Comparison of ENCODE assay signal across 20 cellular contexts in the genomic region with DNA sequence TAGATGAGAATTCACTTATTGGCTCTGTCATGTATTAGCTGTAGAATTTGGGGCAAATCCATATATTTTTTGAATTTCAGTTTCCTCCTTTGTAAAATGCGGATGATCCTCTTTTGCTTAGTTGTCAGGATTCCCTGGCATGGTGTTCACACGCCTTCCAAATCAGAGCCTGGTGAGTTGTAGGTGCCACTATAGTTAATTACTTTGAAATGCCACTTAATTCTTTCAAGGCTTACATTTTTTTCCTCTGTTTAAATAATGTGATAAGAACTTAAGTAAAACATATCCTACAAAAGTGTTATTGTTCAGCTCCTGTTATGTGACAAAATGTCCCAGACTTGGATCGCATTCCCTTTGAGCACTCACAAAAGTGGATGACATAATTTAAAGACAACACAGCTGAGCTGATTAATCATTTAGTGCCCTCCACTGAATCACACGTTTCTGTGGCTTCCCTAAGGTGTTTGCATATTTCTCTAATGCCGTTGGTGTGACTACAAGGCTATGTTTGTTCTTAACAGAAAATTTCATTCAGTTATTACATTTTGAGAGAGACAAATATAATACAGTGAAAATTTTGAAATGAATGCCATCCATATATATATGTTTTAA.
DNase-seq lines count a peak whose midpoint lies in the region; ATAC-seq, FAIRE-seq and TF ChIP-seq lines count a peak whose summit lies in the region.
"Had no signal": no experiment of that assay in that cellular context is flagged by ENCODE, and none has a peak within 500 bp of the region (broad histone marks: within the 10 kb centered on the region; RNA-seq: fewer than 3 reads in every experiment).

No MANE protein-coding gene starts in this region.

- H3K36me3 ChIP-seq in CD8-positive, alpha-beta memory T cell (ENCODE audit: insufficient read depth, low read length), result no peaks in the 10 kb centered on the region
- H3K36me3 ChIP-seq in ascending aorta, result no peaks in the 10 kb centered on the region

- CTCF ChIA-PET in CD8-positive, alpha-beta memory T cell (lab: Charles Lee), result no interaction called here

- POLR2A ChIA-PET in CD8-positive, alpha-beta memory T cell (lab: Charles Lee), result no interaction called here

- TF ChIP-seq CTCF in foreskin keratinocyte (conservative IDR thresholded peaks at IDR 0.05) (no peak), ascending aorta (IDR thresholded peaks at IDR 0.05) (no peak)

- ATAC-seq in foreskin keratinocyte, result peak; percentile 96
- ATAC-seq: effector memory CD8-positive, alpha-beta T cell; HCT116; HepG2; left colon; Right ventricle myocardium inferior had no signal

- intact Hi-C loops in ascending aorta (cut with DNase I), result no loop called here

- H3K4me3 Mint-ChIP-seq in CD8-positive, alpha-beta memory T cell, result no peak overlapping the region
- H3K4me3 Mint-ChIP-seq: activated CD4-positive, alpha-beta memory T cell treated with anti-CD3 and anti-CD28 coated beads, Interleukin-2, amount 10 ng/mL, durations not matched to agents 7 days and 5 days; effector memory CD8-positive, alpha-beta T cell; nephron had no signal

- FAIRE-seq in urothelium cell line (lab: Jason Lieb, UNC), result no peak
- FAIRE-seq: HepG2 had no signal

- H3K27me3 Mint-ChIP-seq in CD8-positive, alpha-beta memory T cell, result no peaks in the 10 kb centered on the region
- H3K27me3 Mint-ChIP-seq: activated CD4-positive, alpha-beta memory T cell treated with anti-CD3 and anti-CD28 coated beads, Interleukin-2, amount 10 ng/mL, durations not matched to agents 7 days and 5 days; effector memory CD8-positive, alpha-beta T cell had no signal

- H3K27ac Mint-ChIP-seq in CD8-positive, alpha-beta memory T cell, result no peak overlapping the region
- H3K27ac Mint-ChIP-seq: activated CD4-positive, alpha-beta memory T cell treated with anti-CD3 and anti-CD28 coated beads, Interleukin-2, amount 10 ng/mL, durations not matched to agents 7 days and 5 days; activated T-helper 2 cell treated with anti-CD3 and anti-CD28 coated beads, Interferon-gamma antibody, Interleukin-2, Interleukin-4, amounts not matched to agents 10 μg/mL and 5 μg/mL and 100 μg/mL, durations not matched to agents 14 hours and 24 hours and 36 hours; effector memory CD8-positive, alpha-beta T cell; nephron had no signal

- H3K4me1 Mint-ChIP-seq in CD8-positive, alpha-beta memory T cell, result no peaks in the 10 kb centered on the region
- H3K4me1 Mint-ChIP-seq: activated CD4-positive, alpha-beta memory T cell treated with anti-CD3 and anti-CD28 coated beads, Interleukin-2, amount 10 ng/mL, durations not matched to agents 7 days and 5 days had no signal

- no peak overlapping the region for H3K27ac ChIP-seq in foreskin keratinocyte
- H3K27ac ChIP-seq in CD8-positive, alpha-beta memory T cell (ENCODE audit: low read depth, low read length), result no peak overlapping the region
- no peak overlapping the region for H3K27ac ChIP-seq in ascending aorta
- H3K27ac ChIP-seq: 22Rv1 had no signal

- DNase-seq in NCI-H1092 (lab: John Stamatoyannopoulos, UW) (peak; percentile 7), NCI-H1092 treated with DMSO at 0.1 percent for 48 hours (lab: John Stamatoyannopoulos, UW) (no peak), NCI-H526 treated with DMSO at 0.1 percent for 48 hours (lab: John Stamatoyannopoulos, UW) (peak; percentile 41), foreskin keratinocyte (peak; percentile 65 to 73), urothelium cell line (ENCODE audit: low spot score) (peak; percentile 9), ascending aorta (ENCODE audit: low spot score in 2 of 2) (no peak)
- DNase-seq in CD8-positive, alpha-beta memory T cell, result no peak
- no peak for DNase-seq in NK-92 treated with Interleukin-12 subunit alpha and Interleukin-12 subunit beta, amount 100 ng/mL, for 24 hours (lab: John Stamatoyannopoulos, UW)
- DNase-seq: activated CD4-positive, alpha-beta memory T cell treated with anti-CD3 and anti-CD28 coated beads, Interleukin-2, amount 10 ng/mL, durations not matched to agents 7 days and 5 days; aorta; effector memory CD8-positive, alpha-beta T cell; left colon; NCI-H1436; NCI-H524 treated with DMSO at 0.1 percent for 48 hours had no signal

- H3K27me3 ChIP-seq in foreskin keratinocyte, result peaks cover 5% of the 10 kb centered on the region
- no peaks in the 10 kb centered on the region for H3K27me3 ChIP-seq in CD8-positive, alpha-beta memory T cell (ENCODE audit: insufficient read depth, low read length, poor library complexity, severe bottlenecking)
- H3K27me3 ChIP-seq in ascending aorta, result no peaks in the 10 kb centered on the region

- H3K4me3 ChIP-seq in CD8-positive, alpha-beta memory T cell (ENCODE audit: low read length), result no peak overlapping the region
- no peak overlapping the region for H3K4me3 ChIP-seq in ascending aorta

- H3K9me3 Mint-ChIP-seq in CD8-positive, alpha-beta memory T cell, result peaks cover 0 to 32% (median 5%) of the 10 kb centered on the region in 5 donors
- H3K9me3 Mint-ChIP-seq: nephron had no signal

- H3K36me3 Mint-ChIP-seq in CD8-positive, alpha-beta memory T cell, result no peaks in the 10 kb centered on the region

- H3K4me1 ChIP-seq in foreskin keratinocyte (no peaks in the 10 kb centered on the region), ascending aorta (no peaks in the 10 kb centered on the region)
- no peaks in the 10 kb centered on the region for H3K4me1 ChIP-seq in CD8-positive, alpha-beta memory T cell (ENCODE audit: insufficient read depth, low read length)

- H3K9me3 ChIP-seq in CD8-positive, alpha-beta memory T cell (ENCODE audit: low read length), result no peaks in the 10 kb centered on the region
- H3K9me3 ChIP-seq in ascending aorta, result no peaks in the 10 kb centered on the region

Comparison
In these comparisons a context has a peak if more than half of its experiments do, and no peak if none do; other contexts are left out.
1. DNase-seq: peak in NCI-H1092 (single experiment), NCI-H526 treated with DMSO at 0.1 percent for 48 hours (single experiment), foreskin keratinocyte (2 of 2) and urothelium cell line (single experiment); none in NCI-H1092 treated with DMSO at 0.1 percent for 48 hours (single experiment), CD8-positive, alpha-beta memory T cell (0 of 5), ascending aorta (0 of 2) and NK-92 treated with Interleukin-12 subunit alpha and Interleukin-12 subunit beta, amount 100 ng/mL, for 24 hours (single experiment).